Comparison of ENCODE assay signal across 1 cellular context in the genomic region with DNA sequence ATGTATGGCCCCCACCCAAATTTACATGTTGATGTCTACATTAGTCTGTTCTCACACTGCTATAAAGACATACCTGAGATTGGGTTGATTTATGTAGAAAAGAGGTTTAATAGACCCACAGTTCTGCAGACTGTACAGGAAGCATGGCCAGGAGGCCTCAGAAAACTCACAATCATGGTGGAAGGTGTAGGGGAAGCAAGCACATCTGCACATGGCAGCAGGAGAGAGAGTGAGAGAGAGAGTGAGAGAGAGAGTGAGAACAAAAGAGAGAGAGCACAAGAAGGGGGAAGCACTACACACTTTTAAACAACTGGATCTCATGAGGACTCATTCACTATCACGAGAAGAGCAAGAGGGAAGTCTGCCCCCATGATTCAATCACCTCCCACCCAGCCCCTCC.
TF ChIP-seq lines count a peak whose summit lies in the region.

No MANE protein-coding gene starts in this region.

TF ChIP-seq in K562, 482 proteins besides CTCF, POLR2A, EP300 and RAD21 (continued from another document):
- TF ChIP-seq, protein P1, sequence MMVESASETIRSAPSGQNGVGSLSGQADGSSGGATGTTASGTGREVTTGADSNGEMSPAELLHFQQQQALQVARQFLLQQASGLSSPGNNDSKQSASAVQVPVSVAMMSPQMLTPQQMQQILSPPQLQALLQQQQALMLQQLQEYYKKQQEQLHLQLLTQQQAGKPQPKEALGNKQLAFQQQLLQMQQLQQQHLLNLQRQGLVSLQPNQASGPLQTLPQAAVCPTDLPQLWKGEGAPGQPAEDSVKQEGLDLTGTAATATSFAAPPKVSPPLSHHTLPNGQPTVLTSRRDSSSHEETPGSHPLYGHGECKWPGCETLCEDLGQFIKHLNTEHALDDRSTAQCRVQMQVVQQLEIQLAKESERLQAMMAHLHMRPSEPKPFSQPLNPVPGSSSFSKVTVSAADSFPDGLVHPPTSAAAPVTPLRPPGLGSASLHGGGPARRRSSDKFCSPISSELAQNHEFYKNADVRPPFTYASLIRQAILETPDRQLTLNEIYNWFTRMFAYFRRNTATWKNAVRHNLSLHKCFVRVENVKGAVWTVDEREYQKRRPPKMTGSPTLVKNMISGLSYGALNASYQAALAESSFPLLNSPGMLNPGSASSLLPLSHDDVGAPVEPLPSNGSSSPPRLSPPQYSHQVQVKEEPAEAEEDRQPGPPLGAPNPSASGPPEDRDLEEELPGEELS (CRISPR knock-in tag; IDR thresholded peaks at IDR 0.05; ENCODE audit: borderline replicate concordance) = 0 out of 2 replicates have a peak, but pooled peaks have one; percentile 20
- TF ChIP-seq, protein P2, sequence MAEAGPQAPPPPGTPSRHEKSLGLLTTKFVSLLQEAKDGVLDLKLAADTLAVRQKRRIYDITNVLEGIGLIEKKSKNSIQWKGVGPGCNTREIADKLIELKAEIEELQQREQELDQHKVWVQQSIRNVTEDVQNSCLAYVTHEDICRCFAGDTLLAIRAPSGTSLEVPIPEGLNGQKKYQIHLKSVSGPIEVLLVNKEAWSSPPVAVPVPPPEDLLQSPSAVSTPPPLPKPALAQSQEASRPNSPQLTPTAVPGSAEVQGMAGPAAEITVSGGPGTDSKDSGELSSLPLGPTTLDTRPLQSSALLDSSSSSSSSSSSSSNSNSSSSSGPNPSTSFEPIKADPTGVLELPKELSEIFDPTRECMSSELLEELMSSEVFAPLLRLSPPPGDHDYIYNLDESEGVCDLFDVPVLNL (CRISPR knock-in tag; IDR thresholded peaks at IDR 0.05; ENCODE audit: low read depth) = no peak
- TF ChIP-seq TRIM24 (IDR thresholded peaks at IDR 0.05) (peak; percentile 22 to 48; a peak in 2 of 4 replicates), ZNF121 (CRISPR knock-in tag; conservative IDR thresholded peaks at IDR 0.05) (no peak), NR2F6 (CRISPR knock-in tag; IDR thresholded peaks at IDR 0.05) (no peak), POLR3A (IDR thresholded peaks at IDR 0.05; ENCODE audit: borderline replicate concordance, extremely low read depth, insufficient read depth, insufficient read length) (no peak)
